8 cellular contexts compared by ENCODE assay signal in the genomic region with DNA sequence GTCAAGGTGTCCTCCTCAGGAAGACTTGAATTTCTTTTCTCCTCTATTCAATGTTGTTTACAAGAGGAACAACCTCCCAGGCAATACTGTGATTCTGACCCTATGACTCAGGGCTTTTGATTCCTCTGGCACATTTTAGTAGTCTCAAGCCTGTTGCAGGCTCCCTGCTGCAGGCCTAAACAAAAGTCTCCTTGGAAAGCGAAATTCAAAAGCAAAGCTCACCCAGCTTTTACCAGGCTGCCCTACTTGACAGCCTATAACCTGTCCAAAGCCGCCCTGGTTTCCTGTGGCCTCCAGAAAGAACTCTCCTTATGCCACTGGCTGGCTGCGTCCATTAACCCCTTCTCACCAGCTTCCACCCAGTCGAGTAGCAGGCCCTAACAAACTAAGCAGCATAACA. TPM values are rescaled to one million over a fixed set of nuclear protein-coding genes. Genes with fewer than 3 reads are reported as not detected.
DNase-seq lines count a peak whose midpoint lies in the region; ATAC-seq and TF ChIP-seq lines count a peak whose summit lies in the region.

No MANE protein-coding gene starts in this region.

- no peaks in the 10 kb centered on the region for H3K36me3 ChIP-seq in tibial nerve

- no peaks in the 10 kb centered on the region for H3K9me3 ChIP-seq in tibial nerve

- ATAC-seq in HG03025 (IDR thresholded peaks at IDR 0.05; ENCODE audit: low FRiP score, unreplicated experiment) (no peak), HG03469 (IDR thresholded peaks at IDR 0.05; ENCODE audit: unreplicated experiment) (no peak)

- no peaks in the 10 kb centered on the region for H3K27me3 ChIP-seq in tibial nerve

- peaks cover 0 to 52% (median 19%) of the 10 kb centered on the region in 4 donors for H3K4me1 ChIP-seq in tibial nerve

- peak overlapping the region; percentile 53 for H3K27ac ChIP-seq in caudate nucleus (ENCODE audit: low read depth, low read length)
- H3K27ac ChIP-seq in tibial nerve: peak overlapping the region; percentile 12 to 82 (median 63)

- H3K4me3 ChIP-seq in tibial nerve: no peak overlapping the region

- no peak for TF ChIP-seq CTCF in tibial nerve (IDR thresholded peaks at IDR 0.05)

- 45 to 58% methylated on average over 4 of the region's 4 CpGs for WGBS in tibial nerve, 2 donors

- in situ Hi-C loops in KBM-7 (cut with MboI; ENCODE audit: low pct_unique_long_range_greater_than_20kb, low sequenced_read_pairs): no loop called here

- peak; percentile 42 for DNase-seq in KBM-7
- peak in 33 of 61 donors; percentile 3 to 77 (median 21) for DNase-seq in caudate nucleus (lab: John Stamatoyannopoulos, UW)
- peak; percentile 15 for DNase-seq in kidney glomerular epithelial cell (lab: John Stamatoyannopoulos, UW)
- DNase-seq in tibial nerve (ENCODE audit: low spot score in 2 of 2): peak in 1 of 2 donors; percentile 41
- DNase-seq in stimulated activated CD4-positive, alpha-beta T cell treated with anti-CD3 and anti-CD28 coated beads, Interleukin-4, amount 100 ng/mL, for 1 hour: no peak
- DNase-seq in OCI-M2 (lab: John Stamatoyannopoulos, UW; ENCODE audit: unreplicated experiment): no peak

- TF ChIP-seq POLR2A in tibial nerve (IDR thresholded peaks at IDR 0.05): no peak

- peak in 1 of 2 donors; percentile 45 for TF ChIP-seq EP300 in tibial nerve (IDR thresholded peaks at IDR 0.05)

RNA-seq across cellular contexts. Expression of a gene that starts 11.6 kb away (rescaled TPM):
- total RNA-seq in tibial nerve: 10 to 100 TPM in 3 of 4 donors, 1 to 10 TPM in 1; 9.2 to 13.4 (median 11.7) TPM

RNA-seq across cellular contexts. Expression of a gene that starts 11.9 kb away (rescaled TPM):
- total RNA-seq in tibial nerve: 100 to 1,000 TPM in 1 of 4 donors, 10 to 100 TPM in 3; 60.5 to 110 (median 73.5) TPM

Comparison
In these comparisons a context has a peak if more than half of its experiments do, and no peak if none do; other contexts are left out.
1. DNase-seq: peak in KBM-7 (single experiment), caudate nucleus (33 of 61) and kidney glomerular epithelial cell (single experiment); none in stimulated activated CD4-positive, alpha-beta T cell treated with anti-CD3 and anti-CD28 coated beads, Interleukin-4, amount 100 ng/mL, for 1 hour (single experiment) and OCI-M2 (single experiment).